In the genomic region with DNA sequence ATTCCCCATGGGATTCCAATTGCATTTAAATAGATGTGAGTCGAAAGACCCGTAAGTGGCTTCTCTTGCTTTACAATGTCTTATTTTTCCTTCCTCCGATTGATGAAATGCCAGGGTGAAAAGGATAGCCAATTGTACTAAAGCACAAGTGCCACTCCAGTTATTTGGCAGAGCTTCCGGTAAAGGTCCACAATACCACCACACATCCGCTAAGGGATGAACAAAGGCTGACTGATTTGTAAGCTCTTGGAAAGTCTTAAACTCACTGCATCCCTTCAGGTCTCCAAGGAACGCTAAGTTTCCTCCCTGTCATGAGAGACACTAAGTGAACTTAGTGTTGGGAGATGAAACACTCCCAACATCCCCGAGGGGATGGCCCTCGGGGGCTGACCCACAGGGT, we compare ENCODE assay signal across 30 cellular contexts. TPM values are rescaled to one million over a fixed set of nuclear protein-coding genes. Genes with fewer than 3 reads are reported as not detected.
"Had no signal": no experiment of that assay in that cellular context is flagged by ENCODE, and none has a peak within 500 bp of the region (broad histone marks: within the 10 kb centered on the region; RNA-seq: fewer than 3 reads in every experiment).

No MANE protein-coding gene starts in this region.

- DNase-seq: effector CD4-positive, alpha-beta T cell; kidney; mesenchymal stem cell; mucosa of descending colon; naive B cell; pancreas; stimulated activated CD4-positive, alpha-beta T cell treated with anti-CD3 and anti-CD28 coated beads, Interleukin-12 subunit alpha, Interleukin-12 subunit beta, amount 100 ng/mL, for 4 hours; stimulated activated CD4-positive, alpha-beta T cell treated with anti-CD3 and anti-CD28 coated beads, Interleukin-2, amount 100 ng/mL, for 24 hours; stimulated activated CD4-positive, alpha-beta T cell treated with anti-CD3 and anti-CD28 coated beads, Interleukin-4, amount 100 ng/mL, for 24 hours; stimulated activated naive CD4-positive, alpha-beta T cell treated with Interleukin-2 at 50 U/mL for 16 hours; testis; tibial artery; upper lobe of left lung had no signal

- H3K27me3 ChIP-seq: neutrophil, pancreas, right atrium auricular region, testis, tibial artery, upper lobe of left lung had no signal

- H3K27ac ChIP-seq: coronary artery, esophagus muscularis mucosa, neutrophil, pancreas, right atrium auricular region, testis, tibial artery, upper lobe of left lung had no signal

- H3K36me3 ChIP-seq: esophagus muscularis mucosa, neutrophil, pancreas, right atrium auricular region, tibial artery, upper lobe of left lung had no signal

- H3K4me1 ChIP-seq: esophagus muscularis mucosa, pancreas, right atrium auricular region, testis, tibial artery had no signal

- H3K4me3 ChIP-seq: coronary artery, esophagus muscularis mucosa, lung, mucosa of descending colon, pancreas, right atrium auricular region, smooth muscle cell, testis, tibial artery, upper lobe of left lung had no signal

- H3K9me3 ChIP-seq: neutrophil, pancreas, testis had no signal

RNA-seq across cellular contexts. Expression of a gene that starts 21.2 kb away (rescaled TPM):
- total RNA-seq: natural killer cell treated with Interleukin-12 subunit alpha and Interleukin-12 subunit beta and Interleukin-15 and Interleukin-18, amount 100 ng/mL, for 72 hours had no signal

RNA-seq across cellular contexts. Expression of a gene that starts 42.8 kb away (rescaled TPM):
- total RNA-seq: dermis microvascular lymphatic vessel endothelial cell, progenitor cell of endocrine pancreas had no signal

RNA-seq across cellular contexts. Expression of a gene that starts 55.7 kb away (rescaled TPM):
- total RNA-seq: dermis microvascular lymphatic vessel endothelial cell; epithelial cell of proximal tubule; esophagus muscularis mucosa; frontal cortex; kidney; left lobe of liver; liver; lung; mesothelial cell of epicardium; mucosa of descending colon; natural killer cell treated with Interleukin-12 subunit alpha and Interleukin-12 subunit beta and Interleukin-15 and Interleukin-18, amount 100 ng/mL, for 72 hours; neural crest cell; omental fat pad; pancreas; progenitor cell of endocrine pancreas; right atrium auricular region; sciatic nerve; smooth muscle cell; testis; upper lobe of left lung had no signal
